ENCODE assay signal across 32 cellular contexts in genomic region chr1:177174921-177175634, GRCh38. TPM values are rescaled to one million over a fixed set of nuclear protein-coding genes. Genes with fewer than 3 reads are reported as not detected.
DNase-seq lines count a peak whose midpoint lies in the region; ATAC-seq lines count a peak whose summit lies in the region.
"Had no signal": no experiment of that assay in that cellular context is flagged by ENCODE, and none has a peak within 500 bp of the region (broad histone marks: within the 10 kb centered on the region; RNA-seq: fewer than 3 reads in every experiment).

No MANE protein-coding gene starts in this region.

- ATAC-seq in HG03280 (IDR thresholded peaks at IDR 0.05; ENCODE audit: unreplicated experiment) = no peak
- ATAC-seq: A549; activated CD4-positive, alpha-beta T cell treated with anti-CD3 and anti-CD28 coated beads for 36 hours; activated CD8-positive, alpha-beta T cell treated with anti-CD3 and anti-CD28 coated beads for 36 hours; left lung had no signal

- DNase-seq in NCI-H82 (lab: John Stamatoyannopoulos, UW) (peak; percentile 31), NCI-H82 treated with DMSO at 0.1 percent for 48 hours (lab: John Stamatoyannopoulos, UW; ENCODE audit: unreplicated experiment) (no peak), astrocyte of the hippocampus (ENCODE audit: low read depth, low spot score) (peak; percentile 18), inferior parietal cortex (ENCODE audit: extremely low spot score) (peak; percentile 42), NCI-H524 (lab: John Stamatoyannopoulos, UW) (no peak)
- no peak for DNase-seq in activated CD4-positive, CD25-positive, alpha-beta regulatory T cell treated with anti-CD3 and anti-CD28 coated beads, Interleukin-2, amount 50 U/mL, for 72 hours
- DNase-seq: activated CD4-positive, alpha-beta T cell treated with anti-CD3 and anti-CD28 coated beads for 36 hours; activated CD8-positive, alpha-beta memory T cell treated with anti-CD3 and anti-CD28 coated beads, Interleukin-2, amount 50 U/mL, for 48 hours; activated CD8-positive, alpha-beta T cell treated with anti-CD3 and anti-CD28 coated beads for 36 hours; activated naive CD4-positive, alpha-beta T cell treated with Interleukin-2 at 50 U/mL for 16 hours; AML-193; CD4-positive, alpha-beta T cell; cortex of kidney; erythroblast; GOT3; HFFc6; islet precursor cell; KG1; left lung; MM.1S; NCI-H2029; NCI-H774; stimulated activated CD4-positive, alpha-beta T cell treated with anti-CD3 and anti-CD28 coated beads, Interleukin-4, amount 100 ng/mL, for 4 hours; SW 1271; T-helper 9 cell had no signal

- peak overlapping the region; percentile 36 for H3K27ac ChIP-seq in temporal lobe (ENCODE audit: low read depth, low read length)
- H3K27ac ChIP-seq: A549, left lung had no signal

RNA-seq across cellular contexts. Expression of gene BRINP2, which starts 4.3 kb away (rescaled TPM):
- 17.0 TPM for total RNA-seq in temporal lobe
- total RNA-seq: activated CD4-positive, alpha-beta T cell treated with anti-CD3 and anti-CD28 coated beads for 36 hours; activated CD8-positive, alpha-beta T cell treated with anti-CD3 and anti-CD28 coated beads for 36 hours; bronchial epithelial cell; CD4-positive, alpha-beta T cell; HFFc6; mesenteric fat pad; RPMI7951 had no signal

RNA-seq across cellular contexts. Expression of gene ASTN1, which starts 10.6 kb away (rescaled TPM):
- 72.5 TPM for total RNA-seq in temporal lobe
- total RNA-seq: activated CD4-positive, alpha-beta T cell treated with anti-CD3 and anti-CD28 coated beads for 36 hours; activated CD8-positive, alpha-beta T cell treated with anti-CD3 and anti-CD28 coated beads for 36 hours; activated T-helper 1 cell treated with anti-CD3 and anti-CD28 coated beads, Interleukin-12 subunit alpha, Interleukin-12 subunit beta, Interleukin-2, Interleukin-4 antibody, amounts not matched to agents 30 ng/mL and 10 ng/mL and 1 ng/mL, durations not matched to agents 14 hours and 24 hours and 36 hours; bronchial epithelial cell; CD4-positive, alpha-beta T cell; HFFc6; RPMI7951 had no signal

Comparison
In these comparisons a context has a peak if more than half of its experiments do, and no peak if none do; other contexts are left out.
1. DNase-seq: peak in NCI-H82 (single experiment), astrocyte of the hippocampus (single experiment) and inferior parietal cortex (single experiment); none in NCI-H82 treated with DMSO at 0.1 percent for 48 hours (single experiment), activated CD4-positive, CD25-positive, alpha-beta regulatory T cell treated with anti-CD3 and anti-CD28 coated beads, Interleukin-2, amount 50 U/mL, for 72 hours (single experiment) and NCI-H524 (0 of 2).